In genomic region chr15:75420698-75421097, GRCh38 we compare ENCODE assay signal across 1 cellular context.
TF ChIP-seq lines count a peak whose summit lies in the region.

No MANE protein-coding gene starts in this region.

TF ChIP-seq in IMR-90, 13 proteins besides CTCF, POLR2A, EP300 and RAD21 (continued from another document):
- TF ChIP-seq ELK1 (IDR thresholded peaks at IDR 0.05; ENCODE audit: borderline replicate concordance, low read depth, low read length), result no peak
- TF ChIP-seq MAFK (IDR thresholded peaks at IDR 0.05; ENCODE audit: low read depth, low read length), result no peak
- TF ChIP-seq MAZ (IDR thresholded peaks at IDR 0.05; ENCODE audit: borderline replicate concordance, low read depth, low read length), result no peak
- no peak for TF ChIP-seq CHD1 (IDR thresholded peaks at IDR 0.05; ENCODE audit: low read depth, low read length)
- TF ChIP-seq SMC3 (IDR thresholded peaks at IDR 0.05; ENCODE audit: low read depth, low read length), result no peak
- no peak for TF ChIP-seq RCOR1 (IDR thresholded peaks at IDR 0.05; ENCODE audit: insufficient replicate concordance, low read length)
- TF ChIP-seq CEBPB (IDR thresholded peaks at IDR 0.05; ENCODE audit: low read depth, low read length), result no peak
TF ChIP-seq in IMR-90: peak in this region for 0.
